1 cellular context compared by ENCODE assay signal in the genomic region with DNA sequence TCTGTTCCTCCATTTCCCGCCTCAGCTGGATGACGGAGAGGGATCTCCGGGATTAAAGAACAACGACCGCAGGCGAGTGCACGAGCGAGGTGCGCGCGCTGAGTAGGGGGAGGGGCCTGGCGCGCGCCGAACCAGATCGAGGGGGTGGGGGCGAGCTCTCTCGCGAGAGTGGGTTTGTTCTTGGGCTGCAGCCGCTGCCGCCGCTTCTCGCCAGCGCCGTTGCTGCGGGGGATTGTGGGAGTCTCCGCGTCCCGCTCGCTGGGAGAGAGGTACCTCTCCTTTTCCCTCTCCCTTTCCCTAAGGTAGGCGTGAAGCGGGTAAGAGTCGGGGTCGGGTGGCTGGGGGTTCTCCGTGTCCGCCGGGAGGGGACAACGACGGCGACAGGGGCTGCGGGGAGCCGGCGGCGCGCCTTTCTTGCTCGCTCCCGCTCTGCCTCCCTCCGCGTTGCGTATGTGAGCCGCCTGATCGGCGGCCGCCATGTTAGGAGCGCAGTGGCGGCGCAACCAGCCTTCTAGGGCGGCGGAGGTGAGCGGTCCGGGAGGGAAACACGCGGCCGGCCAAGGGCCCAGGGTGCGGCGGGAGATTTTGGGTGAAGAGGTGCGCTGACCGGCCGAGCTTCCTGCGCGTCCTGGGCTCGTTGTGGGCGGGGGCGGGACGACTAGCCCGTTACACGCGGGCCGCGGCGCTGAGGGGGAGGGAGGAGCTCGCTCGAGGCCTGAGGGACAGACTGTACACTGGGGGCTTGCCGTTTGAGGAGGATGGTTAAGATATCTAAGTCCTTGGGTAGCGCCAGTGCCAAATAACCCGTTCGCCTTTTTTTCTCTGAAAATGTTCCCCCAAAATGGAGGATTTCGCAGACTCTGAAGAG.
A peak's percentile ranks its signal among the peaks of the same experiment; 100 is the strongest.
TF ChIP-seq lines count a peak whose summit lies in the region.

A gene with protein sequence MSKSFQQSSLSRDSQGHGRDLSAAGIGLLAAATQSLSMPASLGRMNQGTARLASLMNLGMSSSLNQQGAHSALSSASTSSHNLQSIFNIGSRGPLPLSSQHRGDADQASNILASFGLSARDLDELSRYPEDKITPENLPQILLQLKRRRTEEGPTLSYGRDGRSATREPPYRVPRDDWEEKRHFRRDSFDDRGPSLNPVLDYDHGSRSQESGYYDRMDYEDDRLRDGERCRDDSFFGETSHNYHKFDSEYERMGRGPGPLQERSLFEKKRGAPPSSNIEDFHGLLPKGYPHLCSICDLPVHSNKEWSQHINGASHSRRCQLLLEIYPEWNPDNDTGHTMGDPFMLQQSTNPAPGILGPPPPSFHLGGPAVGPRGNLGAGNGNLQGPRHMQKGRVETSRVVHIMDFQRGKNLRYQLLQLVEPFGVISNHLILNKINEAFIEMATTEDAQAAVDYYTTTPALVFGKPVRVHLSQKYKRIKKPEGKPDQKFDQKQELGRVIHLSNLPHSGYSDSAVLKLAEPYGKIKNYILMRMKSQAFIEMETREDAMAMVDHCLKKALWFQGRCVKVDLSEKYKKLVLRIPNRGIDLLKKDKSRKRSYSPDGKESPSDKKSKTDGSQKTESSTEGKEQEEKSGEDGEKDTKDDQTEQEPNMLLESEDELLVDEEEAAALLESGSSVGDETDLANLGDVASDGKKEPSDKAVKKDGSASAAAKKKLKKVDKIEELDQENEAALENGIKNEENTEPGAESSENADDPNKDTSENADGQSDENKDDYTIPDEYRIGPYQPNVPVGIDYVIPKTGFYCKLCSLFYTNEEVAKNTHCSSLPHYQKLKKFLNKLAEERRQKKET (plus strand): TSS at position 237 of the 868 bp plus-strand sequence. CDS start 13,676 bp downstream, outside the sequence.

TF ChIP-seq in HepG2, 621 proteins besides CTCF, POLR2A, EP300 and RAD21 (continued from another document and continues in another):
- TF ChIP-seq ZBTB1 (CRISPR knock-in tag; IDR thresholded peaks at IDR 0.05; ENCODE audit: borderline replicate concordance), result no peak
- TF ChIP-seq NR1H2 (CRISPR knock-in tag; IDR thresholded peaks at IDR 0.05; ENCODE audit: borderline replicate concordance, low read depth), result no peak
- TF ChIP-seq RARG (CRISPR knock-in tag; IDR thresholded peaks at IDR 0.05; ENCODE audit: low read depth), result no peak
- TF ChIP-seq ZNF879 (CRISPR knock-in tag; IDR thresholded peaks at IDR 0.05), result no peak
- TF ChIP-seq, protein P1, sequence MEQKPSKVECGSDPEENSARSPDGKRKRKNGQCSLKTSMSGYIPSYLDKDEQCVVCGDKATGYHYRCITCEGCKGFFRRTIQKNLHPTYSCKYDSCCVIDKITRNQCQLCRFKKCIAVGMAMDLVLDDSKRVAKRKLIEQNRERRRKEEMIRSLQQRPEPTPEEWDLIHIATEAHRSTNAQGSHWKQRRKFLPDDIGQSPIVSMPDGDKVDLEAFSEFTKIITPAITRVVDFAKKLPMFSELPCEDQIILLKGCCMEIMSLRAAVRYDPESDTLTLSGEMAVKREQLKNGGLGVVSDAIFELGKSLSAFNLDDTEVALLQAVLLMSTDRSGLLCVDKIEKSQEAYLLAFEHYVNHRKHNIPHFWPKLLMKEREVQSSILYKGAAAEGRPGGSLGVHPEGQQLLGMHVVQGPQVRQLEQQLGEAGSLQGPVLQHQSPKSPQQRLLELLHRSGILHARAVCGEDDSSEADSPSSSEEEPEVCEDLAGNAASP (CRISPR knock-in tag; IDR thresholded peaks at IDR 0.05; ENCODE audit: borderline replicate concordance), result peak; percentile 17; the same call in 1 of the 2 replicates
- no peak for TF ChIP-seq PLRG1 (conservative IDR thresholded peaks at IDR 0.05)
- TF ChIP-seq ZNF816 (CRISPR knock-in tag; IDR thresholded peaks at IDR 0.05; ENCODE audit: borderline replicate concordance), result no peak; the same call in 1 of the 2 replicates
- TF ChIP-seq, protein P2, sequence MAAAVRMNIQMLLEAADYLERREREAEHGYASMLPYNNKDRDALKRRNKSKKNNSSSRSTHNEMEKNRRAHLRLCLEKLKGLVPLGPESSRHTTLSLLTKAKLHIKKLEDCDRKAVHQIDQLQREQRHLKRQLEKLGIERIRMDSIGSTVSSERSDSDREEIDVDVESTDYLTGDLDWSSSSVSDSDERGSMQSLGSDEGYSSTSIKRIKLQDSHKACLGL (CRISPR knock-in tag; IDR thresholded peaks at IDR 0.05), result no peak; the same call in 1 of the 2 replicates
- peak; percentile 63; the same call in 1 of the 2 replicates for TF ChIP-seq PAXIP1 (CRISPR knock-in tag; conservative IDR thresholded peaks at IDR 0.05)
- TF ChIP-seq ZNF431 (CRISPR knock-in tag; IDR thresholded peaks at IDR 0.05; ENCODE audit: borderline replicate concordance, low read depth), result peak; percentile 69; the same call in 1 of the 2 replicates
- TF ChIP-seq ZC3H13 (CRISPR knock-in tag; IDR thresholded peaks at IDR 0.05), result peak; percentile 46; the same call in 1 of the 2 replicates
- TF ChIP-seq ZGPAT (CRISPR knock-in tag; IDR thresholded peaks at IDR 0.05), result peak; percentile 91
- 0 out of 2 replicates have a peak, but pooled peaks have one; percentile 28 for TF ChIP-seq GATAD2A (CRISPR knock-in tag; IDR thresholded peaks at IDR 0.05)
- no peak for TF ChIP-seq RARA (CRISPR knock-in tag; IDR thresholded peaks at IDR 0.05)
- peak; percentile 90 for TF ChIP-seq TAF1 (CRISPR knock-in tag; IDR thresholded peaks at IDR 0.05)
- TF ChIP-seq ETV6 (CRISPR knock-in tag; conservative IDR thresholded peaks at IDR 0.05), result no peak; the same call in none of the 2 replicates
- peak; percentile 94 for TF ChIP-seq RBM39 (IDR thresholded peaks at IDR 0.05; ENCODE audit: low read depth, low read length, poor library complexity, severe bottlenecking)
- TF ChIP-seq TIGD3 (CRISPR knock-in tag; IDR thresholded peaks at IDR 0.05; ENCODE audit: borderline replicate concordance), result no peak; the same call in 1 of the 2 replicates
- no peak; the same call in 1 of the 2 replicates for TF ChIP-seq ZNF629 (CRISPR knock-in tag; conservative IDR thresholded peaks at IDR 0.05)
- no peak for TF ChIP-seq ZMYM3 (CRISPR knock-in tag; IDR thresholded peaks at IDR 0.05)
- peak; percentile 47; the same call in 1 of the 2 replicates for TF ChIP-seq HOXA9 (CRISPR knock-in tag; IDR thresholded peaks at IDR 0.05; ENCODE audit: borderline replicate concordance)
- peak; percentile 82 for TF ChIP-seq HNRNPLL (IDR thresholded peaks at IDR 0.05; ENCODE audit: low read depth, low read length, poor library complexity, severe bottlenecking)
- TF ChIP-seq SP2 (CRISPR knock-in tag; IDR thresholded peaks at IDR 0.05), result peak; percentile 36; the same call in 1 of the 2 replicates
- TF ChIP-seq POGZ (CRISPR knock-in tag; IDR thresholded peaks at IDR 0.05), result peak; percentile 68; the same call in 1 of the 2 replicates
- no peak for TF ChIP-seq RORA (CRISPR knock-in tag; IDR thresholded peaks at IDR 0.05)
- TF ChIP-seq ZNF550 (CRISPR knock-in tag; IDR thresholded peaks at IDR 0.05; ENCODE audit: borderline replicate concordance), result no peak
- TF ChIP-seq MAFK (conservative IDR thresholded peaks at IDR 0.05 in 1 of 2, IDR thresholded peaks at IDR 0.05 in 1 of 2; ENCODE audit: low read length in 2 of 2), result no peak
- TF ChIP-seq SALL2 (CRISPR knock-in tag; IDR thresholded peaks at IDR 0.05), result peak; percentile 88
- TF ChIP-seq MIXL1 (CRISPR knock-in tag; IDR thresholded peaks at IDR 0.05), result peak; percentile 49; the same call in 1 of the 2 replicates
- no peak; the same call in 1 of the 2 replicates for TF ChIP-seq NFYC (CRISPR knock-in tag; IDR thresholded peaks at IDR 0.05)
- no peak for TF ChIP-seq GZF1 (CRISPR knock-in tag; IDR thresholded peaks at IDR 0.05)
- no peak for TF ChIP-seq ZNF780A (CRISPR knock-in tag; IDR thresholded peaks at IDR 0.05)
- TF ChIP-seq FOSL1 (CRISPR knock-in tag; IDR thresholded peaks at IDR 0.05; ENCODE audit: borderline replicate concordance), result peak; percentile 33; the same call in 1 of the 2 replicates
- TF ChIP-seq CBX1 (IDR thresholded peaks at IDR 0.05; ENCODE audit: low read depth), result peak; percentile 89
- TF ChIP-seq FOXP1 (IDR thresholded peaks at IDR 0.05), result no peak
- TF ChIP-seq FOXP1 (CRISPR knock-in tag; IDR thresholded peaks at IDR 0.05), result no peak
- TF ChIP-seq ZNF75D (CRISPR knock-in tag; IDR thresholded peaks at IDR 0.05; ENCODE audit: borderline replicate concordance), result no peak
- no peak for TF ChIP-seq MED8 (CRISPR knock-in tag; IDR thresholded peaks at IDR 0.05; ENCODE audit: insufficient replicate concordance)
- peak; percentile 65; the same call in 1 of the 2 replicates for TF ChIP-seq ZNF605 (CRISPR knock-in tag; IDR thresholded peaks at IDR 0.05)
- no peak for TF ChIP-seq ZNF10 (CRISPR knock-in tag; IDR thresholded peaks at IDR 0.05; ENCODE audit: borderline replicate concordance, low read depth)
- no peak for TF ChIP-seq NR2F1 (CRISPR knock-in tag; IDR thresholded peaks at IDR 0.05)
- peak; percentile 33; the same call in 1 of the 2 replicates for TF ChIP-seq ZNF878 (CRISPR knock-in tag; IDR thresholded peaks at IDR 0.05)
- no peak for TF ChIP-seq U2AF2 (IDR thresholded peaks at IDR 0.05; ENCODE audit: low read depth, low read length)
- 0 out of 2 replicates have a peak, but pooled peaks have one; percentile 26 for TF ChIP-seq ZNF607 (CRISPR knock-in tag; IDR thresholded peaks at IDR 0.05; ENCODE audit: borderline replicate concordance)
- peak; percentile 64 for TF ChIP-seq TARDBP (CRISPR knock-in tag; IDR thresholded peaks at IDR 0.05)
- peak; percentile 85 for TF ChIP-seq ZNF891 (CRISPR knock-in tag; IDR thresholded peaks at IDR 0.05)
- TF ChIP-seq HNRNPL (IDR thresholded peaks at IDR 0.05; ENCODE audit: low read depth, low read length), result peak; percentile 61; the same call in 1 of the 2 replicates
- TF ChIP-seq ZSCAN21 (CRISPR knock-in tag; IDR thresholded peaks at IDR 0.05; ENCODE audit: borderline replicate concordance), result peak; percentile 73; the same call in 1 of the 2 replicates
- no peak for TF ChIP-seq ZNF326 (CRISPR knock-in tag; IDR thresholded peaks at IDR 0.05; ENCODE audit: borderline replicate concordance)
- TF ChIP-seq TCF12 (IDR thresholded peaks at IDR 0.05), result no peak
- no peak for TF ChIP-seq TCF12 (CRISPR knock-in tag; IDR thresholded peaks at IDR 0.05)
- TF ChIP-seq, protein P3, sequence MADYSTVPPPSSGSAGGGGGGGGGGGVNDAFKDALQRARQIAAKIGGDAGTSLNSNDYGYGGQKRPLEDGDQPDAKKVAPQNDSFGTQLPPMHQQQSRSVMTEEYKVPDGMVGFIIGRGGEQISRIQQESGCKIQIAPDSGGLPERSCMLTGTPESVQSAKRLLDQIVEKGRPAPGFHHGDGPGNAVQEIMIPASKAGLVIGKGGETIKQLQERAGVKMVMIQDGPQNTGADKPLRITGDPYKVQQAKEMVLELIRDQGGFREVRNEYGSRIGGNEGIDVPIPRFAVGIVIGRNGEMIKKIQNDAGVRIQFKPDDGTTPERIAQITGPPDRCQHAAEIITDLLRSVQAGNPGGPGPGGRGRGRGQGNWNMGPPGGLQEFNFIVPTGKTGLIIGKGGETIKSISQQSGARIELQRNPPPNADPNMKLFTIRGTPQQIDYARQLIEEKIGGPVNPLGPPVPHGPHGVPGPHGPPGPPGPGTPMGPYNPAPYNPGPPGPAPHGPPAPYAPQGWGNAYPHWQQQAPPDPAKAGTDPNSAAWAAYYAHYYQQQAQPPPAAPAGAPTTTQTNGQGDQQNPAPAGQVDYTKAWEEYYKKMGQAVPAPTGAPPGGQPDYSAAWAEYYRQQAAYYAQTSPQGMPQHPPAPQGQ (CRISPR knock-in tag; IDR thresholded peaks at IDR 0.05; ENCODE audit: borderline replicate concordance), result no peak
